Comparison of ENCODE assay signal across 1 cellular context in genomic region chr11:83172551-83172950, GRCh38.
TF ChIP-seq lines count a peak whose summit lies in the region.

No MANE protein-coding gene starts in this region.

TF ChIP-seq in neural cell, 6 proteins besides CTCF, POLR2A, EP300 and RAD21 (continued from another document):
- no peak for TF ChIP-seq REST (IDR thresholded peaks at IDR 0.05; ENCODE audit: borderline replicate concordance)
- no peak for TF ChIP-seq TAF1 (IDR thresholded peaks at IDR 0.05; ENCODE audit: low read depth)
- TF ChIP-seq MXI1 (conservative IDR thresholded peaks at IDR 0.05; ENCODE audit: poor library complexity, severe bottlenecking): no peak
- TF ChIP-seq POLR2AphosphoS5 (IDR thresholded peaks at IDR 0.05): no peak
